ENCODE assay signal across 13 cellular contexts in genomic region chr13:110113284-110113764, GRCh38.
DNase-seq lines count a peak whose midpoint lies in the region; ATAC-seq and TF ChIP-seq lines count a peak whose summit lies in the region.
"Had no signal": no experiment of that assay in that cellular context is flagged by ENCODE, and none has a peak within 500 bp of the region (broad histone marks: within the 10 kb centered on the region; RNA-seq: fewer than 3 reads in every experiment).

No MANE protein-coding gene starts in this region.

- peak overlapping the region; percentile 39 for H3K27ac ChIP-seq in HL-60 (replicated peaks)
- H3K27ac ChIP-seq: right atrium auricular region had no signal

- H3K4me3 ChIP-seq in HL-60 (replicated peaks; ENCODE audit: insufficient read depth, low read length), result no peak overlapping the region
- no peak overlapping the region for H3K4me3 ChIP-seq in fibroblast of the aortic adventitia (ENCODE audit: low read depth, low read length)
- H3K4me3 ChIP-seq: heart right ventricle, right atrium auricular region had no signal

- DNase-seq in AG08395 (ENCODE audit: low spot score) (peak; percentile 62), HL-60 (ENCODE audit: low read depth in 1 of 2, low spot score in 1 of 2) (peak; percentile 90 to 92), fibroblast of the aortic adventitia (ENCODE audit: low read depth) (peak; percentile 58), NCI-H1417 (lab: John Stamatoyannopoulos, UW) (no peak), H4 (ENCODE audit: low spot score) (no peak), GM13977 (ENCODE audit: low spot score) (no peak)
- DNase-seq: activated naive CD4-positive, alpha-beta T cell; C1 segment of cervical spinal cord; heart right ventricle; NCI-H2029 treated with DMSO at 0.1 percent for 48 hours had no signal

- ATAC-seq in SK-N-SH treated with all-trans-retinoic acid at 6 μM for 48 hours, result peak; percentile 37
- no peak for ATAC-seq in HG03045 (IDR thresholded peaks at IDR 0.05; ENCODE audit: unreplicated experiment)

- TF ChIP-seq CTCF in HL-60 (IDR thresholded peaks at IDR 0.05; ENCODE audit: insufficient read depth, low read length) (no peak), fibroblast of the aortic adventitia (IDR thresholded peaks at IDR 0.05; ENCODE audit: insufficient read depth, low read length) (no peak), GM13977 (IDR thresholded peaks at IDR 0.05; ENCODE audit: extremely low read depth, insufficient read depth, missing control alignments) (no peak)

- H3K27me3 ChIP-seq in HL-60 (ENCODE audit: insufficient read depth, poor library complexity, severe bottlenecking), result no peaks in the 10 kb centered on the region
- H3K27me3 ChIP-seq: right atrium auricular region had no signal

- in situ Hi-C loops in GM13977 (cut with MboI; ENCODE audit: low pct_unique_long_range_greater_than_20kb, low sequenced_read_pairs, unreplicated experiment), result loop anchor here (25.0 kb wide), 1 partner anchor 1151 kb away; no protein-coding TSS in a partner anchor

TF ChIP-seq in SK-N-SH treated with all-trans-retinoic acid at 6 μM for 48 hours, 23 proteins besides CTCF, POLR2A, EP300 and RAD21:
- TF ChIP-seq ZFP3 (CRISPR knock-in tag; IDR thresholded peaks at IDR 0.05) (no peak), CSDC2 (CRISPR knock-in tag; IDR thresholded peaks at IDR 0.05) (no peak), ISL1 (CRISPR knock-in tag; IDR thresholded peaks at IDR 0.05) (no peak), ZNF565 (CRISPR knock-in tag; conservative IDR thresholded peaks at IDR 0.05; ENCODE audit: low read depth) (no peak), ZFP30 (CRISPR knock-in tag; IDR thresholded peaks at IDR 0.05) (no peak), TCF4 (CRISPR knock-in tag; IDR thresholded peaks at IDR 0.05; ENCODE audit: borderline replicate concordance) (no peak), CSRNP3 (CRISPR knock-in tag; IDR thresholded peaks at IDR 0.05) (no peak), GLIS3 (CRISPR knock-in tag; IDR thresholded peaks at IDR 0.05) (no peak), ZNF8 (CRISPR knock-in tag; IDR thresholded peaks at IDR 0.05) (no peak)

Comparison
In these comparisons a context has a peak if more than half of its experiments do, and no peak if none do; other contexts are left out.
1. DNase-seq: peak in AG08395 (single experiment), HL-60 (2 of 2) and fibroblast of the aortic adventitia (single experiment); none in NCI-H1417 (0 of 3), H4 (single experiment) and GM13977 (single experiment).